8 cellular contexts compared by ENCODE assay signal in the genomic region with DNA sequence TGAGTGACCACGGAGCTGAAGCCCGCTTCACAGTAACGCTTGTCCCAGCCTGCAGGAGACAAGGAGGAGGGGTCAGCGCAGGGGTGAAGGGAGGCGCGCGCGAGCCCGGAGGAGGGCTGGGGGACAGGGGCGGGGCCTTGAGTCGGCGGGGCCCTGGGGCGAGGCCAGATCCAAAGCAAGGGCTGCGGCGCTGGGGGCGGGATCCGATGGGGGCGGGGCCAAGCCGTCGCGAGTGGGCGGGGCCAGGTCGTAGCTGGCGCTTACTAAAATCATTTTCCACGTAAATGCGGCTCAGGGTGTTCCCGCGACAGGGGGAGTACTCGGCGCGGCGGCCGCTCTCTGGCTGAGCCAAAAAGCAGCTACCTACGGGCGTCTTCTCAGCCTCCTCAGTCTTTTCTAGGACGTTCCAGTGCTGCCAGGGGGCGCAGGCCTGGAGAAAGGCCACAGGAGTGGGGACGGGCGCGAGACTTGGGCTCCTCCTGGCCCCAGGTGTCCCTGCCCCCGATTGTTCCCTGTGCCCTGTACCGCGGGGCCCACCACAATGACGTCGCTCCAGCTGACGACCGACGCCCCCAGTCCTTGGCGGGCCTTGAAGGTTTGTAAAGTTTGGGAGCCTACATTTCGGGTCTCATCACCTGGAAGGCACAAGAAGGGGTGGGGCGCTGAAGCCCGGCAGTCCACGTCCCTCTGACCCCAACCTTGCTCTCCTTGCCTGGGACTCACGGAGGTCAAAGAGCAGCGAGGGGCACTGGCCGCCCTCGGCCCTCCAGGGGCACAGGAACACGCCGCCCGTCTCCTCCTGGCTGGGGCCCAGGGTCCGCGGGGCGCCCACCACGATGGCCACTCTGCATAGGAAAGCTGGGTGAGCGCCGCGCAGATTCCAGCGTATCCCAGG. TPM values are rescaled to one million over a fixed set of nuclear protein-coding genes. Genes with fewer than 3 reads are reported as not detected.
DNase-seq lines count a peak whose midpoint lies in the region; ATAC-seq lines count a peak whose summit lies in the region.

No MANE protein-coding gene starts in this region.

- peak in 11 of 14 donors; percentile 13 to 68 (median 26) for DNase-seq in C1 segment of cervical spinal cord (lab: John Stamatoyannopoulos, UW)
- peak; percentile 18 for DNase-seq in GOT3 (lab: John Stamatoyannopoulos, UW)
- DNase-seq in NCI-H2171 treated with DMSO at 0.1 percent for 48 hours (lab: John Stamatoyannopoulos, UW) = peak; percentile 88
- DNase-seq in activated CD4-positive, alpha-beta T cell treated with anti-CD3 and anti-CD28 coated beads for 24 hours (ENCODE audit: low read depth in 2 of 2) = peak; percentile 72 to 88
- peak; percentile 90 for DNase-seq in cerebellum (ENCODE audit: low spot score)
- DNase-seq in left colon = peak; percentile 79 to 83
- DNase-seq in stimulated activated CD4-positive, alpha-beta T cell treated with anti-CD3 and anti-CD28 coated beads, Interleukin-1b, Interleukin-23, amount 100 ng/mL, for 4 hours (ENCODE audit: low read depth in 2 of 2) = peak; percentile 82 to 88

- ATAC-seq in left colon (peak; percentile 96), GM19395 (IDR thresholded peaks at IDR 0.05; ENCODE audit: unreplicated experiment) (no peak)

- intact Hi-C loops in left colon (cut with DNase I, micrococcal nuclease) = no loop called here

RNA-seq across cellular contexts. Expression of gene ITGA2B, which starts 3.9 kb away (rescaled TPM):
- total RNA-seq in cerebellum = 4.7 TPM
- under 1 TPM; 0.37 to 0.39 TPM for total RNA-seq in left colon

RNA-seq across cellular contexts. Expression of gene FAM171A2, which starts 21.9 kb away (rescaled TPM):
- total RNA-seq in cerebellum (29.8 TPM), left colon (under 1 TPM; 0.24 to 0.67 TPM)

RNA-seq across cellular contexts. Expression of gene GRN, which starts 40.4 kb away (rescaled TPM):
- total RNA-seq in cerebellum (58.5 TPM), left colon (100 to 1,000 TPM; 439 to 572 TPM)

Comparison
In these comparisons a context has a peak if more than half of its experiments do, and no peak if none do; other contexts are left out.
1. DNase-seq: peak in every context shown above with its lines; median percentile 90 in cerebellum; 88 in NCI-H2171 treated with DMSO at 0.1 percent for 48 hours; 85 in stimulated activated CD4-positive, alpha-beta T cell treated with anti-CD3 and anti-CD28 coated beads, Interleukin-1b, Interleukin-23, amount 100 ng/mL, for 4 hours; 81 in left colon; 80 in activated CD4-positive, alpha-beta T cell treated with anti-CD3 and anti-CD28 coated beads for 24 hours; 26 in C1 segment of cervical spinal cord; 18 in GOT3.
2. RNA of gene FAM171A2, which starts 21.9 kb away (total RNA-seq): 29.8 TPM in cerebellum (single experiment); 0.24 to 0.67 TPM in left colon; every median in the first group is over 10 times any median in the second.